In genomic region chr2:121647396-121647795, GRCh38 we compare ENCODE assay signal across 9 cellular contexts. TPM values are rescaled to one million over a fixed set of nuclear protein-coding genes. Genes with fewer than 3 reads are reported as not detected.
DNase-seq lines count a peak whose midpoint lies in the region; ATAC-seq and TF ChIP-seq lines count a peak whose summit lies in the region.
"Had no signal": no experiment of that assay in that cellular context is flagged by ENCODE, and none has a peak within 500 bp of the region (broad histone marks: within the 10 kb centered on the region; RNA-seq: fewer than 3 reads in every experiment).

No MANE protein-coding gene starts in this region.

- peaks cover 92% of the 10 kb centered on the region for H3K79me2 ChIP-seq in Loucy (ENCODE audit: insufficient read depth, low read length)

- CTCF ChIA-PET in CD8-positive, alpha-beta T cell (lab: Charles Lee), result no interaction called here

- H3K4me1 Mint-ChIP-seq in CD8-positive, alpha-beta T cell (ENCODE audit: low read depth), result peaks cover 59% of the 10 kb centered on the region

- no peak overlapping the region for H3K27ac ChIP-seq in CD8-positive, alpha-beta T cell (ENCODE audit: low read depth, low read length)
- no peak overlapping the region for H3K27ac ChIP-seq in ectodermal cell (ENCODE audit: insufficient read depth, low read depth, low read length, poor library complexity, severe bottlenecking)

- no peaks in the 10 kb centered on the region for H3K9me3 ChIP-seq in CD8-positive, alpha-beta T cell (ENCODE audit: low read length)
- H3K9me3 ChIP-seq in Loucy (ENCODE audit: insufficient read depth, low read depth, low read length) (no peaks in the 10 kb centered on the region), ectodermal cell (ENCODE audit: control insufficient read depth, low read length) (no peaks in the 10 kb centered on the region), neuron (ENCODE audit: low read length) (no peaks in the 10 kb centered on the region)

- H3K9me2 ChIP-seq in Loucy (replicated peaks; ENCODE audit: low read depth, low read length), result no peaks in the 10 kb centered on the region

- intact Hi-C loops in CD8-positive, alpha-beta T cell (cut with DNase I, micrococcal nuclease), result loop anchor here in 1 of 2 experiments (5.0 kb wide), 1 partner anchor 50 kb away; no protein-coding TSS in a partner anchor

- TF ChIP-seq CTCF in CD8-positive, alpha-beta T cell (IDR thresholded peaks at IDR 0.05), result no peak
- no peak for TF ChIP-seq CTCF in Loucy (conservative IDR thresholded peaks at IDR 0.05; ENCODE audit: low read length)

- peaks cover 28% of the 10 kb centered on the region for H3K4me1 ChIP-seq in CD8-positive, alpha-beta T cell (ENCODE audit: insufficient read depth, low read length)
- H3K4me1 ChIP-seq in Loucy (ENCODE audit: insufficient read depth, low read length, poor library complexity, severe bottlenecking) (peaks cover 56% of the 10 kb centered on the region), ectodermal cell (ENCODE audit: control insufficient read depth, insufficient read depth, low read length) (peaks cover 14% of the 10 kb centered on the region), neuron (ENCODE audit: insufficient read depth, low read length) (peaks cover 19% of the 10 kb centered on the region)

- H3K27me3 ChIP-seq in CD8-positive, alpha-beta T cell (ENCODE audit: insufficient read depth, low read length), result no peaks in the 10 kb centered on the region
- no peaks in the 10 kb centered on the region for H3K27me3 ChIP-seq in Loucy (ENCODE audit: insufficient read depth, low read length, poor library complexity, severe bottlenecking)
- no peaks in the 10 kb centered on the region for H3K27me3 ChIP-seq in ectodermal cell (ENCODE audit: control insufficient read depth, insufficient read depth, low read length, poor library complexity, severe bottlenecking)
- H3K27me3 ChIP-seq in neuron (ENCODE audit: insufficient read depth, low read length), result no peaks in the 10 kb centered on the region

- H3K36me3 ChIP-seq in CD8-positive, alpha-beta T cell (ENCODE audit: insufficient read depth, low read length), result no peaks in the 10 kb centered on the region
- H3K36me3 ChIP-seq in Loucy (ENCODE audit: insufficient read depth, low read length) (no peaks in the 10 kb centered on the region), ectodermal cell (ENCODE audit: control insufficient read depth, insufficient read depth, low read length) (no peaks in the 10 kb centered on the region), neuron (ENCODE audit: insufficient read depth, low read length) (peaks cover 5% of the 10 kb centered on the region)

- peak overlapping the region; percentile 76 for H3K27ac Mint-ChIP-seq in CD8-positive, alpha-beta T cell

- H3K4me3 ChIP-seq in CD8-positive, alpha-beta T cell (ENCODE audit: low read depth, low read length), result no peak overlapping the region
- H3K4me3 ChIP-seq in Loucy (ENCODE audit: low read length, poor library complexity, severe bottlenecking), result peak overlapping the region; percentile 89
- H3K4me3 ChIP-seq in ectodermal cell (ENCODE audit: insufficient read depth, low read depth, low read length), result peak overlapping the region; percentile 95
- peak overlapping the region; percentile 83 for H3K4me3 ChIP-seq in neuron (ENCODE audit: low read length)

- peak overlapping the region; percentile 89 for H3K4me2 ChIP-seq in Loucy (ENCODE audit: low read depth, low read length, poor library complexity, severe bottlenecking)

- H4K20me1 ChIP-seq in Loucy (ENCODE audit: insufficient read depth, low read length, poor library complexity, severe bottlenecking), result peaks cover 63% of the 10 kb centered on the region

- H3K4me3 Mint-ChIP-seq in CD8-positive, alpha-beta T cell, result peak overlapping the region; percentile 45

- H3K9ac ChIP-seq in Loucy (ENCODE audit: low read depth, low read length, poor library complexity, severe bottlenecking), result peak overlapping the region; percentile 95

- POLR2A ChIA-PET in CD8-positive, alpha-beta T cell (lab: Charles Lee), result interaction anchor here (3.2 kb wide), 1 partner anchor 116 kb away, joined by 77 read pairs; the partner anchor contains the start of gene RNU4ATAC

- WGBS in ectodermal cell, 2 experiments, result 75 to 78% methylated on average over 1 of the region's 1 CpG

- no peak for DNase-seq in CD8-positive, alpha-beta T cell
- DNase-seq in NCI-H2171 treated with DMSO at 0.1 percent for 48 hours (lab: John Stamatoyannopoulos, UW) (no peak), islet precursor cell (no peak), cerebellum (ENCODE audit: low spot score) (no peak)
- DNase-seq: naive B cell had no signal

- H2AFZ ChIP-seq in Loucy (ENCODE audit: low read length) (no peak overlapping the region), neuron (ENCODE audit: low read depth, low read length) (no peak overlapping the region)

- peaks cover 11% of the 10 kb centered on the region for H3K36me3 Mint-ChIP-seq in CD8-positive, alpha-beta T cell

- H3K9me3 Mint-ChIP-seq in CD8-positive, alpha-beta T cell, result no peaks in the 10 kb centered on the region

- ATAC-seq in CD8-positive, alpha-beta T cell, result no peak
- no peak for ATAC-seq in GM21619 (IDR thresholded peaks at IDR 0.05; ENCODE audit: unreplicated experiment)

- no peaks in the 10 kb centered on the region; the same call in 1 of the 2 replicates for H3F3A ChIP-seq in Loucy (ENCODE audit: low read depth)

- no peaks in the 10 kb centered on the region for H3K27me3 Mint-ChIP-seq in CD8-positive, alpha-beta T cell (ENCODE audit: low read depth)
- H3K27me3 Mint-ChIP-seq: naive B cell had no signal

RNA-seq across cellular contexts. Expression of gene CLASP1, which starts 1.9 kb away (rescaled TPM):
- 10 to 100 TPM; 57.0 to 65.7 TPM for total RNA-seq in CD8-positive, alpha-beta T cell
- polyA plus RNA-seq in ectodermal cell (2013, experiment 1 of 4), result 49.5 TPM
- 60.1 TPM for polyA plus RNA-seq in ectodermal cell (2013, experiment 2 of 4)
- polyA plus RNA-seq in ectodermal cell (2013, experiment 3 of 4), result 38.0 TPM
- polyA plus RNA-seq in ectodermal cell (2013, experiment 4 of 4), result 45.3 TPM
- 158 TPM for total RNA-seq in cerebellum
